In the genomic region with DNA sequence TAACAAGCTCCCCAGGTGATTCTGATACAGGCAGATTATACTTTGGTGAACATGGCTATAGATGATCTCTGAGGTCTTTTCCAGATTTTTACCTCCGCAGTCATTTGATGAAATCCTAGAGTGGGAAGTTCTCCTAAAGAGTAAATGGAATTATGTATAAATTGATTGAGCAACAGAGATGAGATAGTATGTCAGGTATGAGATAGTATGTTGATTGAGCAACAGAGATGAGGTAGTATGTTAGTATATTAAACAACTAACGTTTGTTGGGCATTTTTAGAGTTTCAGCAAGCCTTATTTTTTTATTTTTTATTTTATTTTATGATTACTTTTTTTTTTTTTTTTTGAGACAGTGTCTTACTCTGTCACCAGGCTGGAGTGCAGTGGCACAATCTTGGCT, we compare ENCODE assay signal across 1 cellular context.
TF ChIP-seq lines count a peak whose summit lies in the region.

No MANE protein-coding gene starts in this region.

TF ChIP-seq in GM23338, 12 proteins besides CTCF, POLR2A, EP300 and RAD21 (continued from another document):
- TF ChIP-seq, protein P1, sequence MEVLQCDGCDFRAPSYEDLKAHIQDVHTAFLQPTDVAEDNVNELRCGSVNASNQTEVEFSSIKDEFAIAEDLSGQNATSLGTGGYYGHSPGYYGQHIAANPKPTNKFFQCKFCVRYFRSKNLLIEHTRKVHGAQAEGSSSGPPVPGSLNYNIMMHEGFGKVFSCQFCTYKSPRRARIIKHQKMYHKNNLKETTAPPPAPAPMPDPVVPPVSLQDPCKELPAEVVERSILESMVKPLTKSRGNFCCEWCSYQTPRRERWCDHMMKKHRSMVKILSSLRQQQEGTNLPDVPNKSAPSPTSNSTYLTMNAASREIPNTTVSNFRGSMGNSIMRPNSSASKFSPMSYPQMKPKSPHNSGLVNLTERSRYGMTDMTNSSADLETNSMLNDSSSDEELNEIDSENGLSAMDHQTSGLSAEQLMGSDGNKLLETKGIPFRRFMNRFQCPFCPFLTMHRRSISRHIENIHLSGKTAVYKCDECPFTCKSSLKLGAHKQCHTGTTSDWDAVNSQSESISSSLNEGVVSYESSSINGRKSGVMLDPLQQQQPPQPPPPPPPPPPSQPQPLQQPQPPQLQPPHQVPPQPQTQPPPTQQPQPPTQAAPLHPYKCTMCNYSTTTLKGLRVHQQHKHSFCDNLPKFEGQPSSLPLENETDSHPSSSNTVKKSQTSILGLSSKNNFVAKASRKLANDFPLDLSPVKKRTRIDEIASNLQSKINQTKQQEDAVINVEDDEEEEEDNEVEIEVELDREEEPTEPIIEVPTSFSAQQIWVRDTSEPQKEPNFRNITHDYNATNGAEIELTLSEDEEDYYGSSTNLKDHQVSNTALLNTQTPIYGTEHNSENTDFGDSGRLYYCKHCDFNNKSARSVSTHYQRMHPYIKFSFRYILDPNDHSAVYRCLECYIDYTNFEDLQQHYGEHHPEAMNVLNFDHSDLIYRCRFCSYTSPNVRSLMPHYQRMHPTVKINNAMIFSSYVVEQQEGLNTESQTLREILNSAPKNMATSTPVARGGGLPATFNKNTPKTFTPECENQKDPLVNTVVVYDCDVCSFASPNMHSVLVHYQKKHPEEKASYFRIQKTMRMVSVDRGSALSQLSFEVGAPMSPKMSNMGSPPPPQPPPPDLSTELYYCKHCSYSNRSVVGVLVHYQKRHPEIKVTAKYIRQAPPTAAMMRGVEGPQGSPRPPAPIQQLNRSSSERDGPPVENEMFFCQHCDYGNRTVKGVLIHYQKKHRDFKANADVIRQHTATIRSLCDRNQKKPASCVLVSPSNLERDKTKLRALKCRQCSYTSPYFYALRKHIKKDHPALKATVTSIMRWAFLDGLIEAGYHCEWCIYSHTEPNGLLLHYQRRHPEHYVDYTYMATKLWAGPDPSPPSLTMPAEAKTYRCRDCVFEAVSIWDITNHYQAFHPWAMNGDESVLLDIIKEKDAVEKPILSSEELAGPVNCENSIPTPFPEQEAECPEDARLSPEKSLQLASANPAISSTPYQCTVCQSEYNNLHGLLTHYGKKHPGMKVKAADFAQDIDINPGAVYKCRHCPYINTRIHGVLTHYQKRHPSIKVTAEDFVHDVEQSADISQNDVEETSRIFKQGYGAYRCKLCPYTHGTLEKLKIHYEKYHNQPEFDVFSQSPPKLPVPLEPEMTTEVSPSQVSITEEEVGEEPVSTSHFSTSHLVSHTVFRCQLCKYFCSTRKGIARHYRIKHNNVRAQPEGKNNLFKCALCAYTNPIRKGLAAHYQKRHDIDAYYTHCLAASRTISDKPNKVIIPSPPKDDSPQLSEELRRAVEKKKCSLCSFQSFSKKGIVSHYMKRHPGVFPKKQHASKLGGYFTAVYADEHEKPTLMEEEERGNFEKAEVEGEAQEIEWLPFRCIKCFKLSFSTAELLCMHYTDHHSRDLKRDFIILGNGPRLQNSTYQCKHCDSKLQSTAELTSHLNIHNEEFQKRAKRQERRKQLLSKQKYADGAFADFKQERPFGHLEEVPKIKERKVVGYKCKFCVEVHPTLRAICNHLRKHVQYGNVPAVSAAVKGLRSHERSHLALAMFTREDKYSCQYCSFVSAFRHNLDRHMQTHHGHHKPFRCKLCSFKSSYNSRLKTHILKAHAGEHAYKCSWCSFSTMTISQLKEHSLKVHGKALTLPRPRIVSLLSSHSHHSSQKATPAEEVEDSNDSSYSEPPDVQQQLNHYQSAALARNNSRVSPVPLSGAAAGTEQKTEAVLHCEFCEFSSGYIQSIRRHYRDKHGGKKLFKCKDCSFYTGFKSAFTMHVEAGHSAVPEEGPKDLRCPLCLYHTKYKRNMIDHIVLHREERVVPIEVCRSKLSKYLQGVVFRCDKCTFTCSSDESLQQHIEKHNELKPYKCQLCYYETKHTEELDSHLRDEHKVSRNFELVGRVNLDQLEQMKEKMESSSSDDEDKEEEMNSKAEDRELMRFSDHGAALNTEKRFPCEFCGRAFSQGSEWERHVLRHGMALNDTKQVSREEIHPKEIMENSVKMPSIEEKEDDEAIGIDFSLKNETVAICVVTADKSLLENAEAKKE (CRISPR knock-in tag; IDR thresholded peaks at IDR 0.05), result no peak
- no peak for TF ChIP-seq EZH2 (IDR thresholded peaks at IDR 0.05; ENCODE audit: low read depth, unreplicated experiment)
